ENCODE assay signal across 10 cellular contexts in genomic region chr1:109979489-109980091, GRCh38. TPM values are rescaled to one million over a fixed set of nuclear protein-coding genes. Genes with fewer than 3 reads are reported as not detected.
DNase-seq lines count a peak whose midpoint lies in the region; ATAC-seq, FAIRE-seq and TF ChIP-seq lines count a peak whose summit lies in the region.
"Had no signal": no experiment of that assay in that cellular context is flagged by ENCODE, and none has a peak within 500 bp of the region (broad histone marks: within the 10 kb centered on the region; RNA-seq: fewer than 3 reads in every experiment).

No MANE protein-coding gene starts in this region.

- H3K79me2 ChIP-seq in K562 (ENCODE audit: control insufficient read depth, insufficient read depth, low read length), result peaks cover under 1% of the 10 kb centered on the region; the same call in 1 of the 3 replicates

- peak overlapping the region; percentile 91 for H3K27ac ChIP-seq in IMR-90 (ENCODE audit: insufficient read depth, low read length)
- H3K27ac ChIP-seq in K562 (ENCODE audit: extremely low read depth, low read depth, low read length), result peak overlapping the region; percentile 33; the same call in 2 of the 3 replicates
- H3K27ac ChIP-seq in mesenchymal stem cell (ENCODE audit: low read length, poor library complexity, severe bottlenecking), result no peak overlapping the region

- H3K4me1 ChIP-seq in IMR-90 (ENCODE audit: control insufficient read depth, insufficient read depth, low read length) (peaks cover 32% of the 10 kb centered on the region), K562 (replicated peaks in 1 of 2; ENCODE audit: control insufficient read depth in 2 of 2, insufficient read depth in 2 of 2, low read length in 2 of 2) (peaks cover 24 to 32% of the 10 kb centered on the region in 2 experiments), mesenchymal stem cell (ENCODE audit: control insufficient read depth, insufficient read depth, low read depth, low read length) (peaks cover 28% of the 10 kb centered on the region)

- H3K4me2 ChIP-seq in IMR-90 (ENCODE audit: low read depth, low read length) (peak overlapping the region; percentile 23; the same call in 1 of the 2 replicates), K562 (ENCODE audit: insufficient read depth, low read length) (peak overlapping the region; percentile 64), mesenchymal stem cell (ENCODE audit: low read length, poor library complexity, severe bottlenecking) (no peak overlapping the region)

- peak overlapping the region; percentile 70 to 87; a peak in 2 of 4 replicates for H4K8ac ChIP-seq in IMR-90 (ENCODE audit: low read depth in 2 of 2, low read length in 2 of 2)
- H4K8ac ChIP-seq in mesenchymal stem cell (ENCODE audit: low read length), result peak overlapping the region; percentile 13

- TF ChIP-seq RAD21 in IMR-90 (IDR thresholded peaks at IDR 0.05; ENCODE audit: low read length) (no peak), K562 (CRISPR knock-in tag; conservative IDR thresholded peaks at IDR 0.05 in 1 of 2, IDR thresholded peaks at IDR 0.05 in 1 of 2) (peak; percentile 43 to 44)

- H4K5ac ChIP-seq in IMR-90 (ENCODE audit: low read depth, low read length), result peak overlapping the region; percentile 78

- peak; percentile 92 for TF ChIP-seq EP300 in K562 (IDR thresholded peaks at IDR 0.05; ENCODE audit: low read length)

- H3K36me3 ChIP-seq in IMR-90 (ENCODE audit: control insufficient read depth, insufficient read depth, low read length) (no peaks in the 10 kb centered on the region), K562 (ENCODE audit: control insufficient read depth, insufficient read depth, low read length) (no peaks in the 10 kb centered on the region), mesenchymal stem cell (ENCODE audit: control insufficient read depth in 1 of 2, insufficient read depth in 2 of 2, low read depth in 1 of 2, low read length in 2 of 2) (no peaks in the 10 kb centered on the region)

- H3K79me1 ChIP-seq in IMR-90 (ENCODE audit: low read depth in 1 of 2, low read length in 2 of 2), result no peaks in the 10 kb centered on the region
- H3K79me1 ChIP-seq in mesenchymal stem cell (replicated peaks; ENCODE audit: low read length, poor library complexity, severe bottlenecking), result no peaks in the 10 kb centered on the region

- H2AK5ac ChIP-seq in IMR-90 (ENCODE audit: low read depth, low read length) (peak overlapping the region; percentile 99; the same call in 1 of the 2 replicates), mesenchymal stem cell (ENCODE audit: low read length, severe bottlenecking) (peak overlapping the region; percentile 21)

- peak overlapping the region; percentile 84 to 99 for H2BK12ac ChIP-seq in mesenchymal stem cell (ENCODE audit: low read length in 2 of 2)

- 20% methylated on average over 3 of the region's 5 CpGs; no CpG with 5 or more reads in 1 of the 2 experiments for WGBS in IMR-90 (ENCODE audit: extremely low coverage in 2 of 2, insufficient read length in 1 of 2), 2 experiments
- 9% methylated on average over 5 of the region's 5 CpGs for whole genome bisulfite sequencing in K562 (ENCODE audit: insufficient coverage, low coverage, missing lambda C conversion rate)
- 19% methylated on average over 4 of the region's 5 CpGs for WGBS in mesenchymal stem cell

- peak overlapping the region; percentile 24 for H2AFZ ChIP-seq in IMR-90 (replicated peaks; ENCODE audit: low read length, poor library complexity)
- peak overlapping the region; percentile 62 for H2AFZ ChIP-seq in K562 (ENCODE audit: low read depth, low read length)
- no peak overlapping the region for H2AFZ ChIP-seq in mesenchymal stem cell (ENCODE audit: low read depth, low read length)

- in situ Hi-C loops in IMR-90 (cut with MboI; ENCODE audit: low sequenced_read_pairs) (loop anchor here (5.0 kb wide), 2 partner anchors 62 to 337 kb away; no protein-coding TSS in a partner anchor), K562 (cut with MboI) (loop anchor here (5.0 kb wide), 2 partner anchors 62 to 202 kb away; no protein-coding TSS in a partner anchor)

- H3K4ac ChIP-seq in IMR-90 (ENCODE audit: low read depth, low read length) (peak overlapping the region; percentile 99), mesenchymal stem cell (ENCODE audit: low read depth in 1 of 2, low read length in 2 of 2) (peak overlapping the region; percentile 54 to 90)

- H4K91ac ChIP-seq in IMR-90 (ENCODE audit: insufficient read depth, low read depth, low read length), result peak overlapping the region; percentile 96
- peak overlapping the region; percentile 34 for H4K91ac ChIP-seq in mesenchymal stem cell (ENCODE audit: low read length)

- H2BK5ac ChIP-seq in IMR-90 (ENCODE audit: low read depth, low read length, poor library complexity, severe bottlenecking) (peak overlapping the region; percentile 61), mesenchymal stem cell (ENCODE audit: low read depth, low read length, poor library complexity, severe bottlenecking) (no peak overlapping the region)

- H3K56ac ChIP-seq in IMR-90 (ENCODE audit: extremely low read depth, insufficient read depth, low read length), result peak overlapping the region; percentile 66; the same call in 1 of the 2 replicates

- ATAC-seq in IMR-90 (ENCODE audit: low read depth), result peak; percentile 22
- ATAC-seq in K562, result peak; percentile 31
- no peak for ATAC-seq in HG02759 (IDR thresholded peaks at IDR 0.05; ENCODE audit: unreplicated experiment)

- peak overlapping the region; percentile 38 for H2AK9ac ChIP-seq in IMR-90 (replicated peaks; ENCODE audit: low read depth, low read length, poor library complexity)

- H3K27me3 ChIP-seq in IMR-90 (ENCODE audit: control insufficient read depth, insufficient read depth, low read length) (no peaks in the 10 kb centered on the region), K562 (ENCODE audit: control insufficient read depth in 2 of 2, insufficient read depth in 2 of 2, low read length in 2 of 2) (no peaks in the 10 kb centered on the region), mesenchymal stem cell (ENCODE audit: control insufficient read depth in 1 of 2, insufficient read depth in 1 of 2, low read length in 2 of 2) (no peaks in the 10 kb centered on the region)

- CTCF ChIA-PET in IMR-90 (lab: Yijun Ruan, JAX) (interaction anchor here (0.6 to 2.0 kb wide), 6 partner anchors 45 to 203 kb away, joined by 3 to 10 read pairs (median 3); no protein-coding TSS in a partner anchor), K562 (lab: Yijun Ruan, JAX; ENCODE audit: low intra/inter-chr PET ratio) (interaction anchor here (6.8 kb wide), 1 partner anchor 203 kb away, joined by 202 read pairs; no protein-coding TSS in a partner anchor)

- H3K18ac ChIP-seq in IMR-90 (ENCODE audit: low read depth, low read length), result peak overlapping the region; percentile 72
- peak overlapping the region; percentile 89 to 96 for H3K18ac ChIP-seq in mesenchymal stem cell (ENCODE audit: low read depth in 1 of 2, low read length in 2 of 2)

- H3K14ac ChIP-seq in IMR-90 (replicated peaks; ENCODE audit: low read depth, low read length), result peak overlapping the region; percentile 78
- no peak overlapping the region for H3K14ac ChIP-seq in mesenchymal stem cell (ENCODE audit: low read length in 2 of 2)

- H2BK15ac ChIP-seq in IMR-90 (ENCODE audit: low read depth, low read length) (peak overlapping the region; percentile 99; the same call in 2 of the 3 replicates), mesenchymal stem cell (ENCODE audit: low read depth, poor library complexity, severe bottlenecking) (peak overlapping the region; percentile 17)

- H3K9ac ChIP-seq in IMR-90 (ENCODE audit: low read depth, low read length) (no peak overlapping the region), K562 (ENCODE audit: insufficient read depth in 1 of 2, low read depth in 2 of 2, low read length in 2 of 2) (peak overlapping the region in 1 of 2 experiments; percentile 32; a peak in 2 of 4 replicates), mesenchymal stem cell (ENCODE audit: low read length) (peak overlapping the region; percentile 54)

- H3K9me3 ChIP-seq in IMR-90 (ENCODE audit: control insufficient read depth, insufficient read depth, low read length) (peaks cover 12% of the 10 kb centered on the region), K562 (replicated peaks; ENCODE audit: control insufficient read depth, insufficient read depth, low read depth, low read length) (0 out of 2 replicates have a peak, but pooled peaks cover 3% of the 10 kb centered on the region), mesenchymal stem cell (ENCODE audit: control insufficient read depth, low read length) (no peaks in the 10 kb centered on the region)

- peaks cover 24% of the 10 kb centered on the region for H3K9me1 ChIP-seq in IMR-90 (ENCODE audit: insufficient read depth, low read length)
- no peaks in the 10 kb centered on the region for H3K9me1 ChIP-seq in K562 (ENCODE audit: control insufficient read depth, insufficient read depth, low read length)

- TF ChIP-seq CTCF in AG09319 (IDR thresholded peaks at IDR 0.05; ENCODE audit: low read depth, low read length) (no peak), IMR-90 (conservative IDR thresholded peaks at IDR 0.05; ENCODE audit: low read depth, low read length) (no peak), K562 (IDR thresholded peaks at IDR 0.05 in 2 of 3, conservative IDR thresholded peaks at IDR 0.05 in 1 of 3; ENCODE audit: insufficient read depth in 2 of 3, low read depth in 1 of 3, low read length in 3 of 3) (no peak)

- POLR2A ChIA-PET in IMR-90 (lab: Charles Lee; ENCODE audit: unreplicated experiment) (interaction anchor here (1.3 kb wide), 1 partner anchor 20 kb away, joined by 3 read pairs; no protein-coding TSS in a partner anchor), K562 (lab: Yijun Ruan, JAX) (interaction anchor here (0.6 to 2.1 kb wide), 8 partner anchors 8 to 360 kb away, joined by 3 to 10 read pairs (median 3); partner anchors contain the start of genes AMPD2 and STRIP1)

- DNase-seq in AG09319 (ENCODE audit: extremely low read depth, low read depth), result peak; percentile 43
- peak; percentile 71 for DNase-seq in IMR-90
- peak; percentile 52 to 88 (median 66) for DNase-seq in K562 (ENCODE audit: extremely low read depth in 1 of 4, low spot score in 3 of 4)
- peak; percentile 83 for DNase-seq in mesenchymal stem cell
- DNase-seq in NCI-H345 treated with DMSO at 0.1 percent for 48 hours (lab: John Stamatoyannopoulos, UW; ENCODE audit: unreplicated experiment), result no peak
- DNase-seq in NK-92 (lab: John Stamatoyannopoulos, UW; ENCODE audit: unreplicated experiment), result no peak
- no peak for DNase-seq in midbrain (lab: John Stamatoyannopoulos, UW)
- DNase-seq: activated T-cell treated with anti-CD3 and anti-CD28 coated beads for 4 hours, NCI-H2029 had no signal

- H4K20me1 ChIP-seq in IMR-90 (ENCODE audit: insufficient read depth, low read length) (no peaks in the 10 kb centered on the region), K562 (replicated peaks; ENCODE audit: control insufficient read depth, insufficient read depth, low read length) (no peaks in the 10 kb centered on the region)

- peak overlapping the region; percentile 81 for H2BK20ac ChIP-seq in IMR-90 (ENCODE audit: low read depth, low read length)

- BruUV-seq in IMR-90 (replicated peaks; lab: Mats Ljungman, UMichigan) (no TSS peak), K562 (replicated peaks; lab: Mats Ljungman, UMichigan) (no TSS peak)

- H3K4me3 ChIP-seq in IMR-90 (ENCODE audit: insufficient read depth, low read depth, low read length), result no peak overlapping the region
- no peak overlapping the region for H3K4me3 ChIP-seq in K562
- H3K4me3 ChIP-seq in mesenchymal stem cell (ENCODE audit: insufficient read depth in 1 of 2, low read depth in 1 of 2, low read length in 2 of 2), result peak overlapping the region in 1 of 2 experiments; percentile 5

- dilution Hi-C loops in IMR-90 (cut with HindIII; ENCODE audit: low sequenced_read_pairs, unreplicated experiment), result no loop called here

- H3K23ac ChIP-seq in IMR-90 (ENCODE audit: low read depth, low read length) (peak overlapping the region; percentile 63), mesenchymal stem cell (ENCODE audit: low read length in 2 of 2) (peak overlapping the region in 1 of 2 experiments; percentile 27)

- no peak for TF ChIP-seq POLR2A in IMR-90 (IDR thresholded peaks at IDR 0.05; ENCODE audit: low read depth, low read length)
- no peak for TF ChIP-seq POLR2A in K562 (conservative IDR thresholded peaks at IDR 0.05)

- H2BK120ac ChIP-seq in IMR-90 (ENCODE audit: low read depth, low read length) (peak overlapping the region; percentile 100), mesenchymal stem cell (ENCODE audit: low read depth, low read length) (peak overlapping the region; percentile 54)

- intact Hi-C loops in IMR-90 (cut with micrococcal nuclease), result loop anchor here (2.0 to 5.0 kb wide), 2 partner anchors 47 to 61 kb away; no protein-coding TSS in a partner anchor
- intact Hi-C loops in K562 (cut with micrococcal nuclease), result loop anchor here (1.0 to 5.0 kb wide), 3 partner anchors 47 to 432 kb away; partner anchors contain the start of gene GNAI3

- peak; percentile 89 for FAIRE-seq in K562 (lab: Jason Lieb, UNC)

RNA-seq across cellular contexts. Expression of gene AHCYL1, which starts 5.0 kb away (rescaled TPM):
- total RNA-seq in IMR-90 (2012; rRNA removed), result 73.9 and 76.0 TPM in 2 replicates
- polyA plus RNA-seq in IMR-90 (2012; rRNA removed), result 63.9 and 75.1 TPM in 2 replicates
- 25.3 and 33.6 TPM in 2 replicates for polyA plus RNA-seq in IMR-90 (2012; cell fraction: cytosol; rRNA removed)
- polyA plus RNA-seq in IMR-90 (2012; cell fraction: nucleus; rRNA removed; ENCODE audit: low replicate concordance), result 45.6 and 132 TPM in 2 replicates
- 86.0 and 94.1 TPM in 2 replicates for total RNA-seq in K562 (2011; cell fraction: chromatin; rRNA removed; ENCODE audit: low replicate concordance)
- total RNA-seq in K562 (2011; cell fraction: nucleolus; rRNA removed), result 41.9 and 46.3 TPM in 2 replicates
- 65.2 and 107 TPM in 2 replicates for total RNA-seq in K562 (2011; cell fraction: nucleoplasm; rRNA removed)
- 39.8 and 40.1 TPM in 2 replicates for total RNA-seq in K562 (2014; rRNA removed)
- 44.5 and 49.8 TPM in 2 replicates for total RNA-seq in K562 (2014; rRNA removed; fragmentation: Illumina TruSeq; extraction: Trizol)
- 40.5 and 40.9 TPM in 2 replicates for total RNA-seq in K562 (2015; rRNA removed; fragmentation: Illumina TruSeq; extraction: Trizol)
- total RNA-seq in K562 (2021), result 75.5 and 84.9 TPM in 2 replicates
- polyA plus RNA-seq in K562 (2011; rRNA removed), result 96.4 and 118 TPM in 2 replicates
- polyA plus RNA-seq in K562 (2011; cell fraction: cytosol; rRNA removed), result 57.9 and 73.1 TPM in 2 replicates
- 97.2 and 104 TPM in 2 replicates for polyA plus RNA-seq in K562 (2011; cell fraction: nucleus; rRNA removed)
- polyA plus RNA-seq in K562 (2012), result 84.4 and 103 TPM in 2 replicates
- 75.5 and 83.7 TPM in 2 replicates for polyA plus RNA-seq in K562 (2014; fragmentation: Illumina TruSeq; extraction: Trizol)
- 10 to 100 TPM; 27.3 to 32.9 TPM for polyA plus RNA-seq in K562 (2014; fragmentation: Nextera tagmentation; extraction: Ambion mirVana)
- polyA plus RNA-seq in K562 (2014; rRNA removed), result 53.4 and 56.3 TPM in 2 replicates
- 87.3 and 94.7 TPM in 2 replicates for polyA minus RNA-seq in K562 (2011; rRNA and poly(A)+ RNA removed)
- 52.4 and 62.1 TPM in 2 replicates for polyA minus RNA-seq in K562 (2011; cell fraction: cytosol; rRNA and poly(A)+ RNA removed)
- 32.6 and 50.8 TPM in 2 replicates for polyA minus RNA-seq in K562 (2011; cell fraction: nucleus; rRNA and poly(A)+ RNA removed)
- polyA plus RNA-seq in mesenchymal stem cell (2013, experiment 1 of 2), result 84.2 TPM
- polyA plus RNA-seq in mesenchymal stem cell (2013, experiment 2 of 2), result 86.4 TPM

RNA-seq across cellular contexts. Expression of gene STRIP1, which starts 54.8 kb away (rescaled TPM):
- total RNA-seq in IMR-90 (2012; rRNA removed) (31.4 and 33.5 TPM in 2 replicates), K562 (2014; rRNA removed) (34.2 and 40.1 TPM in 2 replicates), K562 (2014; rRNA removed; fragmentation: Illumina TruSeq; extraction: Trizol) (27.6 and 28.6 TPM in 2 replicates), K562 (2015; rRNA removed; fragmentation: Illumina TruSeq; extraction: Trizol) (29.0 and 30.6 TPM in 2 replicates), K562 (2021) (38.5 and 42.3 TPM in 2 replicates)
- polyA plus RNA-seq in IMR-90 (2012; rRNA removed) (28.6 and 30.4 TPM in 2 replicates), K562 (2011; rRNA removed) (32.6 and 32.8 TPM in 2 replicates), K562 (2014; fragmentation: Illumina TruSeq; extraction: Trizol) (30.6 and 32.2 TPM in 2 replicates), K562 (2014; fragmentation: Nextera tagmentation; extraction: Ambion mirVana) (10 to 100 TPM in 1 of 2 experiments, 1 to 10 TPM in 1; 9.9 to 10.5 TPM), K562 (2014; rRNA removed) (30.4 and 32.0 TPM in 2 replicates)
- polyA plus RNA-seq in IMR-90 (2012; cell fraction: cytosol; rRNA removed), result 13.7 and 17.1 TPM in 2 replicates
- polyA plus RNA-seq in IMR-90 (2012; cell fraction: nucleus; rRNA removed; ENCODE audit: low replicate concordance), result 82.7 and 95.7 TPM in 2 replicates
- 216 and 291 TPM in 2 replicates for total RNA-seq in K562 (2011; cell fraction: chromatin; rRNA removed; ENCODE audit: low replicate concordance)
- 159 and 160 TPM in 2 replicates for total RNA-seq in K562 (2011; cell fraction: nucleolus; rRNA removed)
- total RNA-seq in K562 (2011; cell fraction: nucleoplasm; rRNA removed), result 167 and 180 TPM in 2 replicates
- 20.9 and 23.7 TPM in 2 replicates for polyA plus RNA-seq in K562 (2011; cell fraction: cytosol; rRNA removed)
- polyA plus RNA-seq in K562 (2011; cell fraction: nucleus; rRNA removed), result 128 and 143 TPM in 2 replicates
- polyA plus RNA-seq in K562 (2012), result 23.1 and 25.5 TPM in 2 replicates
- polyA minus RNA-seq in K562 (2011; rRNA and poly(A)+ RNA removed), result 51.3 and 51.8 TPM in 2 replicates
- 16.5 and 21.1 TPM in 2 replicates for polyA minus RNA-seq in K562 (2011; cell fraction: cytosol; rRNA and poly(A)+ RNA removed)
- 79.6 and 106 TPM in 2 replicates for polyA minus RNA-seq in K562 (2011; cell fraction: nucleus; rRNA and poly(A)+ RNA removed)
- polyA plus RNA-seq in mesenchymal stem cell (2013, experiment 1 of 2), result 19.9 TPM
- polyA plus RNA-seq in mesenchymal stem cell (2013, experiment 2 of 2), result 19.7 TPM

Comparison
In these comparisons a context has a peak if more than half of its experiments do, and no peak if none do; other contexts are left out.
1. DNase-seq: peak in AG09319 (single experiment), IMR-90 (single experiment), K562 (4 of 4) and mesenchymal stem cell (single experiment); none in NCI-H345 treated with DMSO at 0.1 percent for 48 hours (single experiment), NK-92 (single experiment) and midbrain (single experiment).